19 cellular contexts compared by ENCODE assay signal in the genomic region with DNA sequence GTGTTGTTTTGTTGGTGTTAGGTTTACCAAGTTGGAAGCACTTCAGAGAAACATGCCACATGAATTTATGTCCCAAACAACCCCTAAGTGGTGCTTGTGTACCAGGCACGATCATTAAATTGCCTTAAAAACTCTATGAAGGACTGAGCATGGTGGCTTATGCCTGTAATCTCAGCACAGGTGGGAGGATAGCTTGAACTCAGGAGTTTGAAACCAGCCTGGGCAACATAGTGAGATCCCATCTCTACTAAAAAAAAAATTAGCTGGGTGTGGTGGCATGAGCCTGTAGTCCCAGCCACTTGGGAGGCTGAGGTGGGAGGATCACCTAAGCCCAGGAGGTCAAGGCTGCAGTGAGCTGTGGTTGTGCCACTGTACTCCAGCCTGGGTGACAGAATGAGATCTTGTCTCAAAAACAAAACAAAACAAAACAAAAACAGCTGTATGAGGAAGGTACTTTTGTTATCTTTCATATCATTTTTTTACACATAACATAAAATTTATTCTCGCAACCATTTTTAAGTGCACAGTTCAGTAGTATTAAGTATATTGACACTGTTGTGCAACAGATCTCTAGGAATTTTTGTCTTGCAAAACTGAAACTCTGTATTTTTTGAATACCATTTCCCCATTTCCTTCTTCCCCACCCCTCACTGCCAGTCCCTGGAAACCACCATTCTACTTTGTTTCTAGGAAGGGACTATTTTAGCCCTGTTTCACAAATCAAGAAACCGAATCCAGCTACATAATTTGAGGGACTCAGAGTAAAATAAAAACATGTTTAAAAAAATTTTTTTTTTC. TPM values are rescaled to one million over a fixed set of nuclear protein-coding genes. Genes with fewer than 3 reads are reported as not detected.
A peak's percentile ranks its signal among the peaks of the same experiment; 100 is the strongest.
DNase-seq lines count a peak whose midpoint lies in the region; ATAC-seq, FAIRE-seq and TF ChIP-seq lines count a peak whose summit lies in the region.
"Had no signal": no experiment of that assay in that cellular context is flagged by ENCODE, and none has a peak within 500 bp of the region (broad histone marks: within the 10 kb centered on the region; RNA-seq: fewer than 3 reads in every experiment).

No MANE protein-coding gene starts in this region.

- no peak for ATAC-seq in stimulated activated naive B cell treated with anti-CD40 and anti-IgM and Interleukin-4, amounts not matched to agents 10 μg/mL and 1 μg/mL and 100 μg/mL, for 72 hours (replicated peaks)
- ATAC-seq: activated CD4-positive, alpha-beta T cell treated with anti-CD3 and anti-CD28 coated beads for 36 hours; gastroesophageal sphincter had no signal

- H3K4me1 Mint-ChIP-seq in osteocyte (ENCODE audit: unreplicated experiment) (no peaks in the 10 kb centered on the region), HFFc6 (ENCODE audit: low read depth) (peaks cover 16% of the 10 kb centered on the region)
- H3K4me1 Mint-ChIP-seq in stimulated activated naive B cell treated with anti-CD40 and anti-IgM and Interleukin-4, amounts not matched to agents 10 μg/mL and 1 μg/mL and 100 μg/mL, for 72 hours, result peaks cover 0 to 2% of the 10 kb centered on the region in 2 donors
- H3K4me1 Mint-ChIP-seq: activated CD4-positive, alpha-beta T cell treated with anti-CD3 and anti-CD28 coated beads for 36 hours; B cell; GM23338; naive B cell had no signal

- H3K27ac Mint-ChIP-seq in osteocyte (ENCODE audit: unreplicated experiment) (no peak overlapping the region), HFFc6 (no peak overlapping the region)
- no peak overlapping the region for H3K27ac Mint-ChIP-seq in stimulated activated naive B cell treated with anti-CD40 and anti-IgM and Interleukin-4, amounts not matched to agents 10 μg/mL and 1 μg/mL and 100 μg/mL, for 72 hours
- H3K27ac Mint-ChIP-seq: activated CD4-positive, alpha-beta T cell treated with anti-CD3 and anti-CD28 coated beads for 36 hours; B cell; GM23338 had no signal

- no peaks in the 10 kb centered on the region for H3K36me3 Mint-ChIP-seq in osteocyte (ENCODE audit: unreplicated experiment)
- no peaks in the 10 kb centered on the region for H3K36me3 Mint-ChIP-seq in stimulated activated naive B cell treated with anti-CD40 and anti-IgM and Interleukin-4, amounts not matched to agents 10 μg/mL and 1 μg/mL and 100 μg/mL, for 72 hours
- no peaks in the 10 kb centered on the region for H3K36me3 Mint-ChIP-seq in HFFc6 (ENCODE audit: low read depth)
- H3K36me3 Mint-ChIP-seq: naive B cell had no signal

- H3K27me3 Mint-ChIP-seq in osteocyte (ENCODE audit: unreplicated experiment) (peaks cover 17% of the 10 kb centered on the region), HFFc6 (ENCODE audit: insufficient read depth) (peaks cover 5% of the 10 kb centered on the region)
- H3K27me3 Mint-ChIP-seq in stimulated activated naive B cell treated with anti-CD40 and anti-IgM and Interleukin-4, amounts not matched to agents 10 μg/mL and 1 μg/mL and 100 μg/mL, for 72 hours, result no peaks in the 10 kb centered on the region
- H3K27me3 Mint-ChIP-seq: activated CD4-positive, alpha-beta T cell treated with anti-CD3 and anti-CD28 coated beads for 36 hours had no signal

- H3K4me3 ChIP-seq in choroid plexus epithelial cell (ENCODE audit: low read depth, low read length), result no peak overlapping the region
- H3K4me3 ChIP-seq: gastroesophageal sphincter, GM23338, SJCRH30 had no signal

- TF ChIP-seq CTCF in choroid plexus epithelial cell (conservative IDR thresholded peaks at IDR 0.05; ENCODE audit: low read depth, low read length) (no peak), osteocyte (IDR thresholded peaks at IDR 0.05) (no peak), HFFc6 (IDR thresholded peaks at IDR 0.05) (no peak)

- no peak for FAIRE-seq in GM12891 (lab: Jason Lieb, UNC)
- FAIRE-seq: astrocyte, endometrium, small intestine had no signal

- H3K4me3 Mint-ChIP-seq in osteocyte (ENCODE audit: unreplicated experiment) (no peak overlapping the region), HFFc6 (no peak overlapping the region)
- no peak overlapping the region for H3K4me3 Mint-ChIP-seq in stimulated activated naive B cell treated with anti-CD40 and anti-IgM and Interleukin-4, amounts not matched to agents 10 μg/mL and 1 μg/mL and 100 μg/mL, for 72 hours
- H3K4me3 Mint-ChIP-seq: activated CD4-positive, alpha-beta T cell treated with anti-CD3 and anti-CD28 coated beads for 36 hours; B cell; GM23338; naive B cell had no signal

- TF ChIP-seq POLR2A in GM12891 (IDR thresholded peaks at IDR 0.05; ENCODE audit: low read depth, low read length), result no peak

- H3K9me3 Mint-ChIP-seq in osteocyte (ENCODE audit: unreplicated experiment) (no peaks in the 10 kb centered on the region), HFFc6 (no peaks in the 10 kb centered on the region)
- no peaks in the 10 kb centered on the region for H3K9me3 Mint-ChIP-seq in stimulated activated naive B cell treated with anti-CD40 and anti-IgM and Interleukin-4, amounts not matched to agents 10 μg/mL and 1 μg/mL and 100 μg/mL, for 72 hours
- H3K9me3 Mint-ChIP-seq: GM23338, naive B cell had no signal

- DNase-seq in GM12891 (ENCODE audit: insufficient read length, low spot score), result no peak
- peak; percentile 50 for DNase-seq in NOMO-1 treated with DMSO at 0.1 percent for 48 hours (lab: John Stamatoyannopoulos, UW; ENCODE audit: unreplicated experiment)
- peak; percentile 42 for DNase-seq in choroid plexus epithelial cell (ENCODE audit: low read depth)
- DNase-seq in osteocyte (ENCODE audit: extremely low spot score, unreplicated experiment), result peak; percentile 27
- DNase-seq in stimulated activated naive B cell treated with anti-CD40 and anti-IgM and Interleukin-4, amounts not matched to agents 10 μg/mL and 1 μg/mL and 100 μg/mL, for 72 hours, result no peak
- no peak for DNase-seq in T-helper 2 cell
- no peak for DNase-seq in HFFc6
- DNase-seq: activated CD4-positive, alpha-beta T cell treated with anti-CD3 and anti-CD28 coated beads for 36 hours; activated gamma-delta T cell treated with Interleukin-2 at 50 U/mL for 16 hours; naive B cell; NCI-H1417 treated with DMSO at 0.1 percent for 48 hours; posterior cingulate gyrus; SJCRH30; small intestine had no signal

TF ChIP-seq in GM12891, 5 proteins besides CTCF, POLR2A, EP300 and RAD21:
- TF ChIP-seq POLR2AphosphoS5 (IDR thresholded peaks at IDR 0.05; ENCODE audit: low read depth, low read length) (no peak), SPI1 (IDR thresholded peaks at IDR 0.05; ENCODE audit: low read depth, low read length) (0 out of 2 replicates have a peak, but pooled peaks have one; percentile 18)

RNA-seq across cellular contexts. Expression of gene RBBP6, which starts 14.3 kb away (rescaled TPM):
- polyA plus RNA-seq in GM12891 (2012; ENCODE audit: low read depth, missing spikeins), result 48.2 TPM
- 43.6 and 54.6 TPM in 2 replicates for total RNA-seq in osteocyte
- 10 to 100 TPM; 25.5 to 31.1 (median 29.4) TPM for total RNA-seq in HFFc6 (2021; fragmentation: NEBNext Ultra II Directional; extraction: Animal tissue kit (Norgen Biotek cat#: 25700))

Comparison
In these comparisons a context has a peak if more than half of its experiments do, and no peak if none do; other contexts are left out.
1. DNase-seq: peak in NOMO-1 treated with DMSO at 0.1 percent for 48 hours (single experiment), choroid plexus epithelial cell (single experiment) and osteocyte (single experiment); none in GM12891 (single experiment), stimulated activated naive B cell treated with anti-CD40 and anti-IgM and Interleukin-4, amounts not matched to agents 10 μg/mL and 1 μg/mL and 100 μg/mL, for 72 hours (single experiment), T-helper 2 cell (0 of 5) and HFFc6 (single experiment).